In genomic region chr5:161686149-161686548, GRCh38 we compare ENCODE assay signal across 35 cellular contexts. TPM values are rescaled to one million over a fixed set of nuclear protein-coding genes. Genes with fewer than 3 reads are reported as not detected.
"Had no signal": no experiment of that assay in that cellular context is flagged by ENCODE, and none has a peak within 500 bp of the region (broad histone marks: within the 10 kb centered on the region; RNA-seq: fewer than 3 reads in every experiment).

No MANE protein-coding gene starts in this region.

- H3K27ac Mint-ChIP-seq: activated B cell treated with CpG ODN at 0.5 μM for 24 hours; activated CD4-positive, alpha-beta memory T cell treated with anti-CD3 and anti-CD28 coated beads for 36 hours; activated CD4-positive, alpha-beta T cell treated with anti-CD3 and anti-CD28 coated beads, Interleukin-2, amount 10 ng/mL, durations not matched to agents 24 days and 14 days; activated CD8-positive, alpha-beta T cell treated with anti-CD3 and anti-CD28 coated beads for 36 hours; activated naive CD4-positive, alpha-beta T cell treated with anti-CD3 and anti-CD28 coated beads, Interleukin-2, amount 10 ng/mL, durations not matched to agents 7 days and 5 days; activated naive CD4-positive, alpha-beta T cell treated with anti-CD3 and anti-CD28 coated beads, Interleukin-2, amount 50 U/mL, for 72 hours; activated naive CD8-positive, alpha-beta T cell treated with anti-CD3 and anti-CD28 coated beads for 36 hours; activated T-cell treated with anti-CD3 and anti-CD28 coated beads, Interleukin-2, amount 50 U/mL, for 24 hours; activated T-helper 2 cell treated with anti-CD3 and anti-CD28 coated beads, Interferon-gamma antibody, Interleukin-2, Interleukin-4, amounts not matched to agents 10 μg/mL and 5 μg/mL and 100 μg/mL, durations not matched to agents 14 hours and 24 hours and 36 hours; T-helper 1 cell treated with Interleukin-12 subunit alpha and Interleukin-12 subunit beta and Interleukin-4 antibody, amounts not matched to agents 30 μg/mL and 1 μg/mL, for 36 hours; T-helper 2 cell treated with Interferon-gamma antibody and Interleukin-4, amounts not matched to agents 5 μg/mL and 100 μg/mL, for 36 hours had no signal

- ATAC-seq: activated CD8-positive, alpha-beta T cell treated with anti-CD3 and anti-CD28 coated beads for 36 hours; activated naive CD4-positive, alpha-beta T cell treated with anti-CD3 and anti-CD28 coated beads, Interleukin-2, amount 50 U/mL, for 72 hours; body of pancreas had no signal

- H3K4me1 Mint-ChIP-seq: activated B cell treated with CpG ODN at 0.5 μM for 24 hours; activated CD4-positive, alpha-beta T cell treated with anti-CD3 and anti-CD28 coated beads, Interleukin-2, amount 10 ng/mL, durations not matched to agents 24 days and 14 days; activated naive CD4-positive, alpha-beta T cell treated with anti-CD3 and anti-CD28 coated beads, Interleukin-2, amount 10 ng/mL, durations not matched to agents 7 days and 5 days; activated naive CD8-positive, alpha-beta T cell treated with anti-CD3 and anti-CD28 coated beads for 36 hours had no signal

- H3K27ac ChIP-seq: adrenal gland, body of pancreas, brain microvascular endothelial cell, breast epithelium, VCaP had no signal

- H3K4me1 ChIP-seq: adrenal gland, body of pancreas, breast epithelium had no signal

- H3K4me3 ChIP-seq: adrenal gland, body of pancreas, breast epithelium had no signal

- H3K36me3 Mint-ChIP-seq: activated CD4-positive, alpha-beta memory T cell treated with anti-CD3 and anti-CD28 coated beads for 36 hours; activated naive CD4-positive, alpha-beta T cell treated with anti-CD3 and anti-CD28 coated beads, Interleukin-2, amount 10 ng/mL, durations not matched to agents 7 days and 5 days; activated naive CD4-positive, alpha-beta T cell treated with anti-CD3 and anti-CD28 coated beads, Interleukin-2, amount 50 U/mL, for 72 hours; activated naive CD8-positive, alpha-beta T cell treated with anti-CD3 and anti-CD28 coated beads for 36 hours had no signal

- H3K9me3 ChIP-seq: adrenal gland, body of pancreas, breast epithelium had no signal

- H3K4me3 Mint-ChIP-seq: activated B cell treated with CpG ODN at 0.5 μM for 24 hours; activated CD4-positive, alpha-beta memory T cell treated with anti-CD3 and anti-CD28 coated beads for 36 hours; activated CD4-positive, alpha-beta T cell treated with anti-CD3 and anti-CD28 coated beads, Interleukin-2, amount 10 ng/mL, durations not matched to agents 24 days and 14 days; activated CD8-positive, alpha-beta T cell treated with anti-CD3 and anti-CD28 coated beads for 36 hours; activated naive CD4-positive, alpha-beta T cell treated with anti-CD3 and anti-CD28 coated beads, Interleukin-2, amount 10 ng/mL, durations not matched to agents 7 days and 5 days; activated naive CD8-positive, alpha-beta T cell treated with anti-CD3 and anti-CD28 coated beads for 36 hours; activated T-cell treated with anti-CD3 and anti-CD28 coated beads, Interleukin-2, amount 50 U/mL, for 24 hours; T-helper 1 cell treated with Interleukin-12 subunit alpha and Interleukin-12 subunit beta and Interleukin-4 antibody, amounts not matched to agents 30 μg/mL and 1 μg/mL, for 36 hours; T-helper 2 cell treated with Interferon-gamma antibody and Interleukin-4, amounts not matched to agents 5 μg/mL and 100 μg/mL, for 36 hours had no signal

- DNase-seq: activated B cell treated with CpG ODN at 0.5 μM for 24 hours; activated CD4-positive, alpha-beta memory T cell treated with anti-CD3 and anti-CD28 coated beads for 36 hours; activated CD4-positive, alpha-beta T cell treated with anti-CD3 and anti-CD28 coated beads for 4 hours; activated CD4-positive, alpha-beta T cell treated with anti-CD3 and anti-CD28 coated beads, Interleukin-2, amount 10 ng/mL, durations not matched to agents 24 days and 14 days; activated CD4-positive, alpha-beta T cell treated with anti-CD3 and anti-CD28 coated beads, Interleukin-2, amount 50 U/mL, for 1 hour; activated CD4-positive, alpha-beta T cell treated with anti-CD3 and anti-CD28 coated beads, Interleukin-2, amount 50 U/mL, for 4 hours; activated CD4-positive, CD25-positive, alpha-beta regulatory T cell treated with anti-CD3 and anti-CD28 coated beads, Interleukin-2, amount 50 U/mL, for 72 hours; activated CD8-positive, alpha-beta memory T cell treated with anti-CD3 and anti-CD28 coated beads, Interleukin-2, amount 50 U/mL, for 4 hours; activated CD8-positive, alpha-beta T cell treated with anti-CD3 and anti-CD28 coated beads for 36 hours; activated effector memory CD4-positive, alpha-beta T cell treated with Interleukin-2 at 50 U/mL for 16 hours; activated gamma-delta T cell; activated naive CD4-positive, alpha-beta T cell treated with anti-CD3 and anti-CD28 coated beads, Interleukin-2, amount 10 ng/mL, durations not matched to agents 7 days and 5 days; activated naive CD4-positive, alpha-beta T cell treated with Interleukin-2 at 50 U/mL for 16 hours; activated naive CD8-positive, alpha-beta T cell treated with anti-CD3 and anti-CD28 coated beads for 36 hours; activated T-cell treated with anti-CD3 and anti-CD28 coated beads, Interleukin-2, amount 50 U/mL, for 24 hours; activated T-cell treated with anti-CD3 and anti-CD28 coated beads, Interleukin-2, amount 50 U/mL, for 48 hours; adrenal gland; amniotic stem cell; aorta; body of pancreas; brain microvascular endothelial cell; central memory CD4-positive, alpha-beta T cell; T-helper 1 cell; T-helper 2 cell; T-helper 9 cell had no signal

- H3K27me3 Mint-ChIP-seq: activated B cell treated with CpG ODN at 0.5 μM for 24 hours; activated CD4-positive, alpha-beta memory T cell treated with anti-CD3 and anti-CD28 coated beads for 36 hours; activated CD4-positive, alpha-beta T cell treated with anti-CD3 and anti-CD28 coated beads, Interleukin-2, amount 10 ng/mL, durations not matched to agents 24 days and 14 days; activated CD8-positive, alpha-beta T cell treated with anti-CD3 and anti-CD28 coated beads for 36 hours; activated naive CD4-positive, alpha-beta T cell treated with anti-CD3 and anti-CD28 coated beads, Interleukin-2, amount 10 ng/mL, durations not matched to agents 7 days and 5 days; activated naive CD8-positive, alpha-beta T cell treated with anti-CD3 and anti-CD28 coated beads for 36 hours; activated T-cell treated with anti-CD3 and anti-CD28 coated beads, Interleukin-2, amount 50 U/mL, for 24 hours had no signal

- H3K36me3 ChIP-seq: adrenal gland, brain microvascular endothelial cell, breast epithelium had no signal

- H3K27me3 ChIP-seq: adrenal gland, body of pancreas, brain microvascular endothelial cell, breast epithelium had no signal

- H3K9me3 Mint-ChIP-seq: activated CD4-positive, alpha-beta T cell treated with anti-CD3 and anti-CD28 coated beads, Interleukin-2, amount 10 ng/mL, durations not matched to agents 24 days and 14 days; T-helper 1 cell treated with Interleukin-12 subunit alpha and Interleukin-12 subunit beta and Interleukin-4 antibody, amounts not matched to agents 30 μg/mL and 1 μg/mL, for 36 hours; T-helper 2 cell treated with Interferon-gamma antibody and Interleukin-4, amounts not matched to agents 5 μg/mL and 100 μg/mL, for 36 hours had no signal

RNA-seq across cellular contexts. Expression of gene GABRA6, which starts 0.6 kb away (rescaled TPM):
- total RNA-seq: activated B cell treated with CpG ODN at 0.5 μM for 24 hours; activated CD4-positive, alpha-beta memory T cell treated with anti-CD3 and anti-CD28 coated beads for 36 hours; activated CD4-positive, alpha-beta T cell treated with anti-CD3 and anti-CD28 coated beads, Interleukin-2, amount 10 ng/mL, durations not matched to agents 24 days and 14 days; activated CD8-positive, alpha-beta memory T cell treated with anti-CD3 and anti-CD28 coated beads for 36 hours; activated CD8-positive, alpha-beta T cell treated with anti-CD3 and anti-CD28 coated beads for 36 hours; activated naive CD4-positive, alpha-beta T cell treated with anti-CD3 and anti-CD28 coated beads, Interleukin-2, amount 50 U/mL, for 72 hours; activated naive CD8-positive, alpha-beta T cell treated with anti-CD3 and anti-CD28 coated beads for 36 hours; activated T-helper 2 cell treated with anti-CD3 and anti-CD28 coated beads, Interferon-gamma antibody, Interleukin-2, Interleukin-4, amounts not matched to agents 10 μg/mL and 5 μg/mL and 100 μg/mL, durations not matched to agents 14 hours and 24 hours and 36 hours; adrenal gland; aorta; astrocyte; body of pancreas; breast epithelium; cardiac septum; chondrocyte had no signal
- polyA plus RNA-seq: adrenal gland, aorta had no signal
